In genomic region chr1:39639333-39640130, GRCh38 we compare ENCODE assay signal across 1 cellular context.
A peak's percentile ranks its signal among the peaks of the same experiment; 100 is the strongest.
TF ChIP-seq lines count a peak whose summit lies in the region.

HEYL (minus strand) TSS chr1:39639643; CDS start chr1:39639625, 18 bp downstream.

TF ChIP-seq in HEK293, 187 proteins besides CTCF, POLR2A, EP300 and RAD21 (continued from another document and continues in another):
- TF ChIP-seq REST (tag by site-specific recombination; IDR thresholded peaks at IDR 0.05) (no peak), ZNF701 (tag by site-specific recombination; IDR thresholded peaks at IDR 0.05) (no peak), KLF9 (tag by site-specific recombination; IDR thresholded peaks at IDR 0.05; ENCODE audit: low read depth) (peak; percentile 54), ZBTB20 (tag by site-specific recombination; IDR thresholded peaks at IDR 0.05) (peak; percentile 68), ZNF155 (tag by site-specific recombination; IDR thresholded peaks at IDR 0.05) (no peak), PRDM4 (tag by site-specific recombination; IDR thresholded peaks at IDR 0.05) (0 out of 2 replicates have a peak, but pooled peaks have one; percentile 16), PATZ1 (tag by site-specific recombination; IDR thresholded peaks at IDR 0.05) (peak; percentile 81), BCL11A (tag by site-specific recombination; IDR thresholded peaks at IDR 0.05; ENCODE audit: low read depth) (peak; percentile 40; the same call in 1 of the 2 replicates), ZNF558 (tag by site-specific recombination; IDR thresholded peaks at IDR 0.05) (no peak), ZNF280D (tag by site-specific recombination; IDR thresholded peaks at IDR 0.05) (no peak), ZNF704 (tag by site-specific recombination; IDR thresholded peaks at IDR 0.05) (no peak), ZNF843 (tag by site-specific recombination; IDR thresholded peaks at IDR 0.05) (no peak), ZBTB21 (tag by site-specific recombination; IDR thresholded peaks at IDR 0.05) (no peak), ATF2 (tag by site-specific recombination; IDR thresholded peaks at IDR 0.05; ENCODE audit: low read depth) (no peak), SP7 (tag by site-specific recombination; IDR thresholded peaks at IDR 0.05) (no peak), ZNF354C (tag by site-specific recombination; IDR thresholded peaks at IDR 0.05; ENCODE audit: borderline replicate concordance, low read depth) (no peak), ZNF600 (tag by site-specific recombination; IDR thresholded peaks at IDR 0.05) (peak; percentile 82), ZFP3 (tag by site-specific recombination; IDR thresholded peaks at IDR 0.05; ENCODE audit: low read depth) (no peak), ZNF23 (tag by site-specific recombination; IDR thresholded peaks at IDR 0.05; ENCODE audit: borderline replicate concordance) (no peak), HOXC10 (CRISPR knock-in tag; IDR thresholded peaks at IDR 0.05) (no peak), ZNF211 (tag by site-specific recombination; IDR thresholded peaks at IDR 0.05; ENCODE audit: low read depth) (no peak), ZNF610 (tag by site-specific recombination; IDR thresholded peaks at IDR 0.05; ENCODE audit: borderline replicate concordance) (no peak), ZNF341 (tag by site-specific recombination; IDR thresholded peaks at IDR 0.05; ENCODE audit: low read depth) (no peak), ZBTB8A (tag by site-specific recombination; IDR thresholded peaks at IDR 0.05) (peak; percentile 94), ZNF132 (tag by site-specific recombination; IDR thresholded peaks at IDR 0.05; ENCODE audit: borderline replicate concordance) (no peak), ZNF777 (tag by site-specific recombination; IDR thresholded peaks at IDR 0.05; ENCODE audit: borderline replicate concordance) (peak; percentile 98), ZNF623 (tag by site-specific recombination; IDR thresholded peaks at IDR 0.05) (no peak), ZNF488 (tag by site-specific recombination; IDR thresholded peaks at IDR 0.05) (no peak), ZNF18 (tag by site-specific recombination; IDR thresholded peaks at IDR 0.05) (no peak), ZFP69B (tag by site-specific recombination; IDR thresholded peaks at IDR 0.05) (no peak), ZBTB1 (tag by site-specific recombination; IDR thresholded peaks at IDR 0.05) (no peak), ZBTB26 (tag by site-specific recombination; optimal IDR thresholded peaks at IDR 0.05) (peak; percentile 78), FEZF1 (tag by site-specific recombination; IDR thresholded peaks at IDR 0.05) (no peak), RBAK (tag by site-specific recombination; IDR thresholded peaks at IDR 0.05) (no peak), GLI2 (tag by site-specific recombination; IDR thresholded peaks at IDR 0.05; ENCODE audit: borderline replicate concordance, low read depth) (no peak), SETDB1 (IDR thresholded peaks at IDR 0.05; ENCODE audit: insufficient read length, low read length) (no peak), KLF1 (tag by site-specific recombination; IDR thresholded peaks at IDR 0.05) (peak; percentile 90), ZNF302 (tag by site-specific recombination; IDR thresholded peaks at IDR 0.05; ENCODE audit: low read depth) (no peak), SP3 (tag by site-specific recombination; IDR thresholded peaks at IDR 0.05) (peak; percentile 79), ZNF692 (tag by site-specific recombination; IDR thresholded peaks at IDR 0.05) (no peak)
